ENCODE assay signal across 29 cellular contexts in the genomic region with DNA sequence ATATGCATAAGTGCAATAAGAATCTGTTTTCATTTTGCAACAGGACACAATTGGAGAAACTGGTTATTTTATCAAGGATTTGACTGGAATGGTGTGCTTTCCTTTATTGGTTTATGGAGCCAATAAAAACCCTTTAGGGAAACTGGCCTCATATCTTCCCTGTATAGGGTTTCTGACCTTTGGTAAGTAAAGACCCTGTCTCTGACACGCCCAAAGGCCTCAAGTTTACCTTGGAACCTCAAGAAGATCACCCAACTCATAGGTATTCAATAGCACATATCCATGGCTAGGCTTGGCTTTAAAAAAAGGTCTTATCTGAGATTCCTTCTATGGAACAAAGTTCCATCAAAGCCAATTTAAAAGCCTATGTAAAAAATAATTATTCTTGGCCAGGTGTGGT. TPM values are rescaled to one million over a fixed set of nuclear protein-coding genes. Genes with fewer than 3 reads are reported as not detected.
"Had no signal": no experiment of that assay in that cellular context is flagged by ENCODE, and none has a peak within 500 bp of the region (broad histone marks: within the 10 kb centered on the region; RNA-seq: fewer than 3 reads in every experiment).

No MANE protein-coding gene starts in this region.

- H3K4me3 Mint-ChIP-seq: dendritic cell treated with granulocyte-macrophage colony-stimulating factor and Interleukin-4, amounts not matched to agents 40 ng/mL and 50 ng/mL, for 4 days; effector memory CD8-positive, alpha-beta T cell; endodermal cell; immature natural killer cell; mesothelial cell of epicardium had no signal

- H3K27ac Mint-ChIP-seq: dendritic cell treated with granulocyte-macrophage colony-stimulating factor and Interleukin-4, amounts not matched to agents 40 ng/mL and 50 ng/mL, for 4 days; effector memory CD8-positive, alpha-beta T cell; endodermal cell; immature natural killer cell; mesothelial cell of epicardium; naive thymus-derived CD4-positive, alpha-beta T cell had no signal

- H3K27ac ChIP-seq: epithelial cell of prostate, esophagus squamous epithelium, gastrocnemius medialis, heart right ventricle, left lung, lower lobe of right lung had no signal

- DNase-seq: cortex of kidney; effector CD8-positive, alpha-beta T cell; effector memory CD8-positive, alpha-beta T cell; endodermal cell; erythroblast; esophagus squamous epithelium; foreskin fibroblast; foreskin melanocyte; gastrocnemius medialis; glutamatergic neuron; head of caudate nucleus; heart right ventricle; hypothalamus; immature natural killer cell; islet precursor cell; kidney; kidney glomerular epithelial cell; left lung; left ventricle myocardium superior; lower lobe of right lung; mesenchymal stem cell; naive thymus-derived CD4-positive, alpha-beta T cell had no signal

- H3K27me3 Mint-ChIP-seq: dendritic cell treated with granulocyte-macrophage colony-stimulating factor and Interleukin-4, amounts not matched to agents 40 ng/mL and 50 ng/mL, for 4 days; naive thymus-derived CD4-positive, alpha-beta T cell had no signal

- H3K27me3 ChIP-seq: esophagus squamous epithelium, gastrocnemius medialis, heart right ventricle, left lung had no signal

- ATAC-seq: effector memory CD8-positive, alpha-beta T cell; esophagus mucosa; gastrocnemius medialis; heart right ventricle; left lung; left ventricle myocardium superior; lower lobe of right lung; naive thymus-derived CD4-positive, alpha-beta T cell had no signal

- H3K9me3 ChIP-seq: esophagus squamous epithelium, gastrocnemius medialis, lower lobe of right lung had no signal

- H3K4me1 ChIP-seq: gastrocnemius medialis, left lung, lower lobe of right lung had no signal

- H3K9me3 Mint-ChIP-seq: dendritic cell treated with granulocyte-macrophage colony-stimulating factor and Interleukin-4, amounts not matched to agents 40 ng/mL and 50 ng/mL, for 4 days; effector memory CD8-positive, alpha-beta T cell; immature natural killer cell had no signal

- H3K36me3 ChIP-seq: gastrocnemius medialis, left lung had no signal

- H3K4me3 ChIP-seq: esophagus squamous epithelium, gastrocnemius medialis, heart right ventricle, left lung, lower lobe of right lung had no signal

RNA-seq across cellular contexts. Expression of a gene that starts 11.2 kb away (rescaled TPM):
- total RNA-seq: dermis microvascular lymphatic vessel endothelial cell, glomerular endothelial cell, lung microvascular endothelial cell had no signal

RNA-seq across cellular contexts. Expression of a gene that starts 17.3 kb away (rescaled TPM):
- total RNA-seq: dermis microvascular lymphatic vessel endothelial cell, glomerular endothelial cell, lung microvascular endothelial cell had no signal
- polyA plus RNA-seq: immature natural killer cell had no signal
